ENCODE assay signal across 10 cellular contexts in the genomic region with DNA sequence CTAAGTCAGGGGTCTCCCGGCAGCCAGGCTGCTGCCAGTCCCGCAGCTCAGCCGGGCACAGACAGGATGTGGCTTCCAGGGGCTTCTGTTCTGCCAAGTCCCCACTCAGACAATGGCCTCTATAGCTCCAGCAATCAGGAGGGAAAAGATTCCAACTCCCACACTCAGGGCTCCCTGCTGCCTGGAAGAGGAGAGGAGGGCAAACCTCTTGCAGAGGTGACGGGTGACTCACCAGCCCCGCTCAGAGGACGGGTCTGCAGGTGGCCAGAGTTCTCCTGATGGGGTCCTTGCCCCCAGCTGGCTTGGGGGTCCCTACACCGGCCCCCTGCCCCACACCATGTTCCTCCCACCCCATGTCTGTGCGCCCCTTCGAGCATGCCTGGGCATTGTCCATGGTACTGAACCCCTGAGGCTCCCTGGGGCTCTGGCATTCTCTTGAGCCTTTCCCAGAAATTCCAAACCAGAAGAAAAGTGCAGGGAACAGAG. TPM values are rescaled to one million over a fixed set of nuclear protein-coding genes. Genes with fewer than 3 reads are reported as not detected.
DNase-seq lines count a peak whose midpoint lies in the region; ATAC-seq and TF ChIP-seq lines count a peak whose summit lies in the region.
"Had no signal": no experiment of that assay in that cellular context is flagged by ENCODE, and none has a peak within 500 bp of the region (broad histone marks: within the 10 kb centered on the region; RNA-seq: fewer than 3 reads in every experiment).

No MANE protein-coding gene starts in this region.

- peak overlapping the region in 1 of 4 donors; percentile 47 for H3K27ac ChIP-seq in tibial nerve

- WGBS in tibial nerve, 2 donors: 52 to 53% methylated on average over 7 to 9 of the region's 9 CpGs

- H3K9ac ChIP-seq in adipocyte (ENCODE audit: low read length): no peak overlapping the region

- DNase-seq in ACHN (peak; percentile 22), HS-5 (ENCODE audit: low read depth) (peak; percentile 14), adipocyte (ENCODE audit: low read depth) (peak; percentile 16), left kidney (ENCODE audit: low read depth, low spot score) (peak; percentile 56), DMS53 (lab: John Stamatoyannopoulos, UW) (no peak), Ammon's horn (ENCODE audit: low spot score) (no peak), tibial nerve (ENCODE audit: low spot score in 2 of 2) (no peak)
- DNase-seq: DMS153 had no signal

- TF ChIP-seq POLR2A in tibial nerve (IDR thresholded peaks at IDR 0.05): no peak

- in situ Hi-C loops in ACHN (cut with HindIII; ENCODE audit: low pct_ligation_motif_present, low pct_unique_long_range_greater_than_20kb, low sequenced_read_pairs): no loop called here

- TF ChIP-seq CTCF in tibial nerve (IDR thresholded peaks at IDR 0.05): no peak

- H3K9me3 ChIP-seq in adipocyte (ENCODE audit: control insufficient read depth, low read length) (no peaks in the 10 kb centered on the region), tibial nerve (no peaks in the 10 kb centered on the region)

- no peak for TF ChIP-seq EP300 in tibial nerve (IDR thresholded peaks at IDR 0.05)

- H3K4me1 ChIP-seq in adipocyte (ENCODE audit: control insufficient read depth, insufficient read depth, low read length) (peaks cover 9% of the 10 kb centered on the region), tibial nerve (peaks cover 0 to 9% (median 4%) of the 10 kb centered on the region in 4 donors)

- H3K36me3 ChIP-seq in adipocyte (ENCODE audit: control insufficient read depth, insufficient read depth, low read length, severe bottlenecking): no peaks in the 10 kb centered on the region
- no peaks in the 10 kb centered on the region for H3K36me3 ChIP-seq in tibial nerve

- H3K27me3 ChIP-seq in adipocyte (replicated peaks; ENCODE audit: control insufficient read depth, insufficient read depth, low read length) (peaks cover 16% of the 10 kb centered on the region), tibial nerve (peaks cover 0 to 59% of the 10 kb centered on the region in 2 donors)

- H3K4me3 ChIP-seq in adipocyte (ENCODE audit: low read length) (no peak overlapping the region), tibial nerve (no peak overlapping the region)

- no peak for ATAC-seq in HG03521 (IDR thresholded peaks at IDR 0.05; ENCODE audit: unreplicated experiment)

RNA-seq across cellular contexts. Expression of a gene that starts 32.6 kb away (rescaled TPM):
- total RNA-seq in tibial nerve: under 1 TPM in 1 of 4 donors, not detected in 3; 0.30 TPM
- total RNA-seq: naive thymus-derived CD8-positive, alpha-beta T cell had no signal

RNA-seq across cellular contexts. Expression of a gene that starts 55.0 kb away (rescaled TPM):
- 10 to 100 TPM; 12.0 to 15.3 (median 13.6) TPM for total RNA-seq in tibial nerve

Comparison
In these comparisons a context has a peak if more than half of its experiments do, and no peak if none do; other contexts are left out.
1. DNase-seq: peak in ACHN (single experiment), HS-5 (single experiment), adipocyte (single experiment) and left kidney (single experiment); none in DMS53 (single experiment), Ammon's horn (single experiment) and tibial nerve (0 of 2).